Comparison of ENCODE assay signal across 8 cellular contexts in the genomic region with DNA sequence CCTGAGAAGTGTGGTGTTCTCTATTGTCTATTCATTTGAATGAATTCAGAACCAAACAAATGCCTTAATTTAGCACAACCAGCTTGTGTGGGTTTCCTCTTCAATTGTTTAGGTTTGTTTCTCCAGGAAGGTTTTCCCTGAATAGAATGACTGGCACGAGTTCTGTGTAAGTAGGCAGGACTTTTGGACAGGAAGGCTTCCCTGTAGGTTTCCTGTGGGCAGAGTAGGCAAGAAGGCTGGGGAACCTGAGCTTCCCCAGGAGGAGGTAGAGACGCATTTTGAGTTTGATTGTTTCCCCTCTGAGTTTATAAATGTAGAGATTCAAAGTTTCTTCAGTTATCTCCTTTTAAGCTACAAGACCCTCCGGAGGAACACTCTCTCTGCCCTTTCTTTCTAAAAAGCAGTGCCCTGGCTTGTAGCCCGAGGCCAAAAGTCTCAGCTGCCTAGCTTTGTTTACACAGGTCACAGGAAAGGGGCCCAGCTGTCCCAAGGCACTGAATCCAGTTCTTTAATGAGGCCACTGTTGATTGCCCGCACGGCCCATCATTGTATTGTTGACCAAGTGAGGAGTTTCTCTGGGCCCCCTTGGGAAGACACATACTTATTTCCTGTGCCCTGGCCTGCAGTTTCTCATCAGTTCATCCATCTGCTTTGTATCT.
DNase-seq lines count a peak whose midpoint lies in the region; ATAC-seq and TF ChIP-seq lines count a peak whose summit lies in the region.

No MANE protein-coding gene starts in this region.

- 0% methylated on average over 1 of the region's 6 CpGs; no CpG with 5 or more reads in 1 of the 2 experiments for WGBS in IMR-90 (ENCODE audit: extremely low coverage in 2 of 2, insufficient read length in 1 of 2), 2 experiments
- 13% methylated on average over 6 of the region's 6 CpGs for WGBS in liver

- DNase-seq in IMR-90 (no peak), amniotic epithelial cell (ENCODE audit: low read depth) (peak; percentile 10), HuH-7.5 (ENCODE audit: low spot score) (no peak), SW480 (ENCODE audit: low spot score) (no peak)

- intact Hi-C loops in IMR-90 (cut with micrococcal nuclease): no loop called here

- H3K4ac ChIP-seq in IMR-90 (ENCODE audit: low read depth, low read length): peak overlapping the region; percentile 32; the same call in 1 of the 2 replicates

- H3K23ac ChIP-seq in IMR-90 (ENCODE audit: low read depth, low read length): no peak overlapping the region

- H3K18ac ChIP-seq in IMR-90 (ENCODE audit: low read depth, low read length): no peak overlapping the region; the same call in 1 of the 2 replicates

- no peak overlapping the region for H2AK9ac ChIP-seq in IMR-90 (replicated peaks; ENCODE audit: low read depth, low read length, poor library complexity)

- POLR2A ChIA-PET in IMR-90 (lab: Charles Lee; ENCODE audit: unreplicated experiment): interaction anchor here (0.6 kb wide), 1 partner anchor 64 kb away, joined by 3 read pairs; no protein-coding TSS in a partner anchor

- H3K36me3 ChIP-seq in IMR-90 (ENCODE audit: control insufficient read depth, insufficient read depth, low read length) (no peaks in the 10 kb centered on the region), liver (ENCODE audit: control insufficient read depth in 4 of 4, insufficient read depth in 3 of 4, low read depth in 1 of 4, low read length in 3 of 4) (no peaks in the 10 kb centered on the region)

- TF ChIP-seq RAD21 in IMR-90 (IDR thresholded peaks at IDR 0.05; ENCODE audit: low read length) (no peak), liver (IDR thresholded peaks at IDR 0.05) (peak; percentile 30 to 48)

- peaks cover 8% of the 10 kb centered on the region; the same call in 1 of the 2 replicates for H3K9me1 ChIP-seq in IMR-90 (ENCODE audit: insufficient read depth, low read length)

- BruUV-seq in IMR-90 (replicated peaks; lab: Mats Ljungman, UMichigan): no TSS peak

- H4K20me1 ChIP-seq in IMR-90 (ENCODE audit: insufficient read depth, low read length): no peaks in the 10 kb centered on the region

- H3K4me3 ChIP-seq in IMR-90 (ENCODE audit: insufficient read depth, low read depth, low read length) (no peak overlapping the region), liver (ENCODE audit: low read depth in 1 of 3, low read length in 3 of 3) (peak overlapping the region; percentile 0 to 29 (median 7))

- no peaks in the 10 kb centered on the region for H3K27me3 ChIP-seq in IMR-90 (ENCODE audit: control insufficient read depth, insufficient read depth, low read length)
- no peaks in the 10 kb centered on the region for H3K27me3 ChIP-seq in liver (ENCODE audit: control insufficient read depth in 4 of 4, insufficient read depth in 4 of 4, low read length in 3 of 4)

- CTCF ChIA-PET in IMR-90 (lab: Yijun Ruan, JAX): interaction anchor here (1.5 kb wide), 1 partner anchor 162 kb away, joined by 5 read pairs; no protein-coding TSS in a partner anchor

- H3K9ac ChIP-seq in IMR-90 (ENCODE audit: low read depth, low read length) (no peak overlapping the region), liver (ENCODE audit: low read depth in 1 of 2, low read length in 2 of 2) (peak overlapping the region in 1 of 2 donors; percentile 19)

- H3K9me3 ChIP-seq in IMR-90 (ENCODE audit: control insufficient read depth, insufficient read depth, low read length) (no peaks in the 10 kb centered on the region), liver (ENCODE audit: control insufficient read depth in 4 of 4, low read length in 3 of 4) (no peaks in the 10 kb centered on the region)

- no peak overlapping the region for H3K56ac ChIP-seq in IMR-90 (ENCODE audit: extremely low read depth, insufficient read depth, low read length)

- TF ChIP-seq CTCF in C4-2B (conservative IDR thresholded peaks at IDR 0.05) (no peak), IMR-90 (conservative IDR thresholded peaks at IDR 0.05; ENCODE audit: low read depth, low read length) (no peak), liver (IDR thresholded peaks at IDR 0.05; ENCODE audit: low read depth, low read length, missing input control) (no peak)

- peak overlapping the region; percentile 13; the same call in 1 of the 2 replicates for H2BK120ac ChIP-seq in IMR-90 (ENCODE audit: low read depth, low read length)

- in situ Hi-C loops in IMR-90 (cut with MboI; ENCODE audit: low sequenced_read_pairs): loop anchor here (25.0 kb wide), 1 partner anchor 501 kb away; no protein-coding TSS in a partner anchor

- dilution Hi-C loops in IMR-90 (cut with HindIII; ENCODE audit: low sequenced_read_pairs, unreplicated experiment): no loop called here

- peak overlapping the region; percentile 23 to 79; a peak in 2 of 4 replicates for H4K8ac ChIP-seq in IMR-90 (ENCODE audit: low read depth in 2 of 2, low read length in 2 of 2)

- peak overlapping the region; percentile 53; the same call in 1 of the 2 replicates for H4K5ac ChIP-seq in IMR-90 (ENCODE audit: low read depth, low read length)

- peak; percentile 37 for ATAC-seq in IMR-90 (ENCODE audit: low read depth)
- ATAC-seq in GM21515 (IDR thresholded peaks at IDR 0.05; ENCODE audit: unreplicated experiment): no peak
- no peak for ATAC-seq in GM21360 (IDR thresholded peaks at IDR 0.05; ENCODE audit: unreplicated experiment)

- no peaks in the 10 kb centered on the region for H3K79me1 ChIP-seq in IMR-90 (ENCODE audit: low read depth in 1 of 2, low read length in 2 of 2)

- peak overlapping the region; percentile 87 for H2AFZ ChIP-seq in IMR-90 (replicated peaks; ENCODE audit: low read length, poor library complexity)

- H3K4me1 ChIP-seq in IMR-90 (ENCODE audit: control insufficient read depth, insufficient read depth, low read length) (peaks cover 4% of the 10 kb centered on the region), liver (ENCODE audit: control insufficient read depth in 4 of 4, insufficient read depth in 4 of 4, low read length in 3 of 4) (peaks cover 0 to 9% (median 8%) of the 10 kb centered on the region in 4 donors)

- H3K4me2 ChIP-seq in IMR-90 (ENCODE audit: low read depth, low read length): peak overlapping the region; percentile 31; the same call in 1 of the 2 replicates

- no peak for TF ChIP-seq POLR2A in IMR-90 (IDR thresholded peaks at IDR 0.05; ENCODE audit: low read depth, low read length)

- peak overlapping the region; percentile 31; the same call in 1 of the 2 replicates for H2BK20ac ChIP-seq in IMR-90 (ENCODE audit: low read depth, low read length)

- no peak overlapping the region for H2BK5ac ChIP-seq in IMR-90 (ENCODE audit: low read depth, low read length, poor library complexity, severe bottlenecking)

- H2BK15ac ChIP-seq in IMR-90 (ENCODE audit: low read depth, low read length): no peak overlapping the region

- H3K27ac ChIP-seq in C4-2B: peak overlapping the region; percentile 47
- no peak overlapping the region for H3K27ac ChIP-seq in IMR-90 (ENCODE audit: insufficient read depth, low read length)
- peak overlapping the region; percentile 63 to 70 for H3K27ac ChIP-seq in liver (ENCODE audit: low read depth in 1 of 2, low read length in 2 of 2)

- H3K14ac ChIP-seq in IMR-90 (replicated peaks; ENCODE audit: low read depth, low read length): peak overlapping the region; percentile 14; the same call in 1 of the 2 replicates

- no peak overlapping the region; the same call in 1 of the 2 replicates for H4K91ac ChIP-seq in IMR-90 (ENCODE audit: insufficient read depth, low read depth, low read length)

- no peak overlapping the region for H2AK5ac ChIP-seq in IMR-90 (ENCODE audit: low read depth, low read length)

TF ChIP-seq in IMR-90, 13 proteins besides CTCF, POLR2A, EP300 and RAD21 (continues in another document):
- no peak for TF ChIP-seq RCOR1 (IDR thresholded peaks at IDR 0.05; ENCODE audit: insufficient replicate concordance, low read length)
- no peak for TF ChIP-seq FOS (IDR thresholded peaks at IDR 0.05; ENCODE audit: low read depth, low read length)
- TF ChIP-seq MXI1 (IDR thresholded peaks at IDR 0.05; ENCODE audit: borderline replicate concordance, low read depth, low read length): no peak
- TF ChIP-seq MAZ (IDR thresholded peaks at IDR 0.05; ENCODE audit: borderline replicate concordance, low read depth, low read length): no peak
- no peak for TF ChIP-seq NFE2L2 (IDR thresholded peaks at IDR 0.05; ENCODE audit: low read depth, low read length)
- TF ChIP-seq, protein P1, sequence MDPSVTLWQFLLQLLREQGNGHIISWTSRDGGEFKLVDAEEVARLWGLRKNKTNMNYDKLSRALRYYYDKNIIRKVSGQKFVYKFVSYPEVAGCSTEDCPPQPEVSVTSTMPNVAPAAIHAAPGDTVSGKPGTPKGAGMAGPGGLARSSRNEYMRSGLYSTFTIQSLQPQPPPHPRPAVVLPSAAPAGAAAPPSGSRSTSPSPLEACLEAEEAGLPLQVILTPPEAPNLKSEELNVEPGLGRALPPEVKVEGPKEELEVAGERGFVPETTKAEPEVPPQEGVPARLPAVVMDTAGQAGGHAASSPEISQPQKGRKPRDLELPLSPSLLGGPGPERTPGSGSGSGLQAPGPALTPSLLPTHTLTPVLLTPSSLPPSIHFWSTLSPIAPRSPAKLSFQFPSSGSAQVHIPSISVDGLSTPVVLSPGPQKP (IDR thresholded peaks at IDR 0.05; ENCODE audit: borderline replicate concordance, low read depth, low read length): no peak
- no peak for TF ChIP-seq MAFK (IDR thresholded peaks at IDR 0.05; ENCODE audit: low read depth, low read length)
- TF ChIP-seq RFX5 (IDR thresholded peaks at IDR 0.05; ENCODE audit: low read depth, low read length): no peak

TF ChIP-seq in liver, 16 proteins besides CTCF, POLR2A, EP300 and RAD21 (continues in another document):
- TF ChIP-seq TAF1 (conservative IDR thresholded peaks at IDR 0.05): peak; percentile 25
- TF ChIP-seq JUND (IDR thresholded peaks at IDR 0.05): peak in 1 of 2 donors; percentile 24
- peak; percentile 77 for TF ChIP-seq FOXA1 (IDR thresholded peaks at IDR 0.05)
- TF ChIP-seq RXRA (IDR thresholded peaks at IDR 0.05): peak in 1 of 2 donors; percentile 50
- peak; percentile 60 for TF ChIP-seq MAX (IDR thresholded peaks at IDR 0.05)
- TF ChIP-seq EGR1 (IDR thresholded peaks at IDR 0.05; ENCODE audit: low read depth in 2 of 2): peak in 1 of 2 donors; percentile 35
- peak; percentile 58 to 61 for TF ChIP-seq HNF4A (conservative IDR thresholded peaks at IDR 0.05)
